ENCODE assay signal across 1 cellular context in genomic region chr3:149339931-149340309, GRCh38.
TF ChIP-seq lines count a peak whose summit lies in the region.

No MANE protein-coding gene starts in this region.

TF ChIP-seq in HepG2, 621 proteins besides CTCF, POLR2A, EP300 and RAD21 (continued from another document):
- no peak for TF ChIP-seq PBX2 (CRISPR knock-in tag; IDR thresholded peaks at IDR 0.05)
